In genomic region chr15:64703632-64703959, GRCh38 we compare ENCODE assay signal across 8 cellular contexts.
DNase-seq lines count a peak whose midpoint lies in the region; ATAC-seq and TF ChIP-seq lines count a peak whose summit lies in the region.

No MANE protein-coding gene starts in this region.

- peak overlapping the region; percentile 92 for H3K27ac Mint-ChIP-seq in CD8-positive, alpha-beta T cell
- H3K27ac Mint-ChIP-seq in MCF 10A (ENCODE audit: low read depth, unreplicated experiment), result peak overlapping the region; percentile 70

- CTCF ChIA-PET in CD8-positive, alpha-beta T cell (lab: Charles Lee), result interaction anchor here (1.1 to 1.8 kb wide), 2 partner anchors 12 to 17 kb away, joined by 5 to 7 read pairs; no protein-coding TSS in a partner anchor
- CTCF ChIA-PET in MCF 10A (lab: Yijun Ruan, JAX), result interaction anchor here (0.5 to 1.0 kb wide), 3 partner anchors 17 to 105 kb away, joined by 3 to 4 read pairs (median 4); no protein-coding TSS in a partner anchor

- no peaks in the 10 kb centered on the region for H3K27me3 Mint-ChIP-seq in CD8-positive, alpha-beta T cell (ENCODE audit: low read depth)
- H3K27me3 Mint-ChIP-seq in MCF 10A (ENCODE audit: insufficient read depth, unreplicated experiment), result no peaks in the 10 kb centered on the region

- no peaks in the 10 kb centered on the region for H3K36me3 ChIP-seq in CD8-positive, alpha-beta T cell (ENCODE audit: insufficient read depth, low read length)

- peaks cover 45% of the 10 kb centered on the region for H3K4me1 ChIP-seq in CD8-positive, alpha-beta T cell (ENCODE audit: insufficient read depth, low read length)
- peaks cover 47% of the 10 kb centered on the region for H3K4me1 ChIP-seq in mononuclear cell (ENCODE audit: insufficient read depth, low read length)

- intact Hi-C loops in CD8-positive, alpha-beta T cell (cut with DNase I, micrococcal nuclease), result loop anchor here (1.0 to 10.0 kb wide), 7 partner anchors 191 to 594 kb away; partner anchors contain the start of genes PPIB (in 2 of the 2), PARP16 (in 1 of the 2), RNU5A-1 (in 1 of the 2) and SPG21 (in 1 of the 2)
- intact Hi-C loops in MCF 10A (cut with micrococcal nuclease), result no loop called here

- no peaks in the 10 kb centered on the region for H3K9me3 Mint-ChIP-seq in CD8-positive, alpha-beta T cell
- no peaks in the 10 kb centered on the region for H3K9me3 Mint-ChIP-seq in MCF 10A (ENCODE audit: unreplicated experiment)

- H3K4me3 ChIP-seq in CD8-positive, alpha-beta T cell (ENCODE audit: low read depth, low read length), result peak overlapping the region; percentile 86
- H3K4me3 ChIP-seq in mononuclear cell (ENCODE audit: low read length), result peak overlapping the region; percentile 72

- ATAC-seq in CD8-positive, alpha-beta T cell, result no peak
- ATAC-seq in HG02678 (IDR thresholded peaks at IDR 0.05; ENCODE audit: unreplicated experiment), result no peak

- BruUV-seq in MCF 10A (replicated peaks; lab: Mats Ljungman, UMichigan), result no TSS peak

- H3K36me3 Mint-ChIP-seq in CD8-positive, alpha-beta T cell, result no peaks in the 10 kb centered on the region
- H3K36me3 Mint-ChIP-seq in MCF 10A (ENCODE audit: insufficient read depth, unreplicated experiment), result peaks cover 17% of the 10 kb centered on the region

- H3K27ac ChIP-seq in CD8-positive, alpha-beta T cell (ENCODE audit: low read depth, low read length), result peak overlapping the region; percentile 45

- DNase-seq in CD8-positive, alpha-beta T cell, result no peak
- DNase-seq in HuH-7 (ENCODE audit: low spot score), result peak; percentile 18
- no peak for DNase-seq in MCF 10A (ENCODE audit: unreplicated experiment)
- no peak for DNase-seq in NCI-H526 (lab: John Stamatoyannopoulos, UW)
- no peak for DNase-seq in epidermal melanocyte (ENCODE audit: insufficient read length, low spot score)
- no peak for DNase-seq in CD1c-positive myeloid dendritic cell (ENCODE audit: extremely low spot score)

- no peaks in the 10 kb centered on the region for H3K27me3 ChIP-seq in CD8-positive, alpha-beta T cell (ENCODE audit: insufficient read depth, low read length)
- H3K27me3 ChIP-seq in mononuclear cell (ENCODE audit: insufficient read depth, low read length), result no peaks in the 10 kb centered on the region

- POLR2A ChIA-PET in CD8-positive, alpha-beta T cell (lab: Charles Lee), result no interaction called here
- POLR2A ChIA-PET in MCF 10A (lab: Yijun Ruan, JAX), result interaction anchor here (1.5 kb wide), 1 partner anchor 14 kb away, joined by 4 read pairs; no protein-coding TSS in a partner anchor

- H3K4me3 Mint-ChIP-seq in CD8-positive, alpha-beta T cell, result peak overlapping the region; percentile 91
- peak overlapping the region; percentile 72 for H3K4me3 Mint-ChIP-seq in MCF 10A (ENCODE audit: unreplicated experiment)

- TF ChIP-seq CTCF in CD8-positive, alpha-beta T cell (IDR thresholded peaks at IDR 0.05), result no peak
- no peak for TF ChIP-seq CTCF in MCF 10A (IDR thresholded peaks at IDR 0.05; ENCODE audit: unreplicated experiment)

- H3K9me3 ChIP-seq in CD8-positive, alpha-beta T cell (ENCODE audit: low read length), result no peaks in the 10 kb centered on the region
- no peaks in the 10 kb centered on the region for H3K9me3 ChIP-seq in mononuclear cell (ENCODE audit: low read depth, low read length)

- peaks cover 46% of the 10 kb centered on the region for H3K4me1 Mint-ChIP-seq in CD8-positive, alpha-beta T cell (ENCODE audit: low read depth)
- peaks cover 42% of the 10 kb centered on the region for H3K4me1 Mint-ChIP-seq in MCF 10A (ENCODE audit: insufficient read depth, unreplicated experiment)
